In the genomic region with DNA sequence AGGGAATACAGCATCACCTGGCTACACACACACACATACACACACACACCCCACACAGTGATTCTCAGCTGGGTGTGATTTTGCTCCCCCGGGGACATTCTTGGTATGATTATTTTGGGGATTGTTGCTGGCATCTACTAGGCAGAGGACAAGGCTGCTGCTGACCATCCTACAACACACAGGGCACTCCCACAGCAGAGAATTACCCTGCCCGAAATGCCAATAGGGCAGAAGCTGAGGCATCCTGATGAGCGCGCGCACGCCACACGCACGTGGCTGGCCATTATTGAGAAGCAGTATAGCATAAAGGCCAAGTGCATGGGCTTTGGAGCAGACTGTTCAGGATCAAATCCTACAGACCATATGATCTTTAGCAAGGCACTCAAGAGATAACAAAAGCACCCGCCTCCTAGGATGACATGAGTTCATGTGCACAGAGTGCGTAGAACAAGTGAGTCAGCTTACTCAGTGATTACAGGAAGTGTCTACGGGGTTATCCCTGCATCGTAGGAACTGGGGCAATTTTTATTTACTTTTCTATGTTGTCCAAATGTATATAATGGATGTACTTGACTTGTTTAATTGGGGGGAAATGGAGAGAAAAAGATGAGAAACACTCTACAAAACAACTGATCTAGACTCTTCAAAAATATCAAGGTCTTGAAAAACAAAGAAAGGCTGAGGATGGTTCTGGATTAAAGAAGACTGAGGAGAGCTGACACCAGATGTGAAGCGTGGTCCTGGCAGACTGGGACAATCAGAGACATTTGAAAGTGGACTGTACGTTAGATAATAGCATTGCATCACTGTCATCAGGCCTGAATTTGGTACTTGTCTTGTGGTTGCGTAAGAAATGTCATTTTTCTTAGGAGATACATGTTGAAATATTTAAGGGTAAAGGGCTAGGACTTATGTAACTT, we compare ENCODE assay signal across 1 cellular context.
TF ChIP-seq lines count a peak whose summit lies in the region.

No MANE protein-coding gene starts in this region.

TF ChIP-seq in K562, 482 proteins besides CTCF, POLR2A, EP300 and RAD21 (continued from another document and continues in another):
- TF ChIP-seq, protein P1, sequence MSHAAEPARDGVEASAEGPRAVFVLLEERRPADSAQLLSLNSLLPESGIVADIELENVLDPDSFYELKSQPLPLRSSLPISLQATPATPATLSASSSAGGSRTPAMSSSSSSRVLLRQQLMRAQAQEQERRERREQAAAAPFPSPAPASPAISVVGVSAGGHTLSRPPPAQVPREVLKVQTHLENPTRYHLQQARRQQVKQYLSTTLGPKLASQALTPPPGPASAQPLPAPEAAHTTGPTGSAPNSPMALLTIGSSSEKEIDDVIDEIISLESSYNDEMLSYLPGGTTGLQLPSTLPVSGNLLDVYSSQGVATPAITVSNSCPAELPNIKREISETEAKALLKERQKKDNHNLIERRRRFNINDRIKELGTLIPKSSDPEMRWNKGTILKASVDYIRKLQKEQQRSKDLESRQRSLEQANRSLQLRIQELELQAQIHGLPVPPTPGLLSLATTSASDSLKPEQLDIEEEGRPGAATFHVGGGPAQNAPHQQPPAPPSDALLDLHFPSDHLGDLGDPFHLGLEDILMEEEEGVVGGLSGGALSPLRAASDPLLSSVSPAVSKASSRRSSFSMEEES (CRISPR knock-in tag; IDR thresholded peaks at IDR 0.05): no peak
- TF ChIP-seq MYNN (IDR thresholded peaks at IDR 0.05): 0 out of 2 replicates have a peak, but pooled peaks have one; percentile 63
- TF ChIP-seq MYNN (CRISPR knock-in tag; IDR thresholded peaks at IDR 0.05): no peak
- TF ChIP-seq HEY1 (CRISPR knock-in tag; IDR thresholded peaks at IDR 0.05; ENCODE audit: borderline replicate concordance): 0 out of 2 replicates have a peak, but pooled peaks have one; percentile 26
- no peak for TF ChIP-seq ZNF436 (CRISPR knock-in tag; IDR thresholded peaks at IDR 0.05)
- TF ChIP-seq IRF2 (CRISPR knock-in tag; IDR thresholded peaks at IDR 0.05): no peak
- TF ChIP-seq SMARCA4 (IDR thresholded peaks at IDR 0.05): peak; percentile 88
- TF ChIP-seq, protein P2, sequence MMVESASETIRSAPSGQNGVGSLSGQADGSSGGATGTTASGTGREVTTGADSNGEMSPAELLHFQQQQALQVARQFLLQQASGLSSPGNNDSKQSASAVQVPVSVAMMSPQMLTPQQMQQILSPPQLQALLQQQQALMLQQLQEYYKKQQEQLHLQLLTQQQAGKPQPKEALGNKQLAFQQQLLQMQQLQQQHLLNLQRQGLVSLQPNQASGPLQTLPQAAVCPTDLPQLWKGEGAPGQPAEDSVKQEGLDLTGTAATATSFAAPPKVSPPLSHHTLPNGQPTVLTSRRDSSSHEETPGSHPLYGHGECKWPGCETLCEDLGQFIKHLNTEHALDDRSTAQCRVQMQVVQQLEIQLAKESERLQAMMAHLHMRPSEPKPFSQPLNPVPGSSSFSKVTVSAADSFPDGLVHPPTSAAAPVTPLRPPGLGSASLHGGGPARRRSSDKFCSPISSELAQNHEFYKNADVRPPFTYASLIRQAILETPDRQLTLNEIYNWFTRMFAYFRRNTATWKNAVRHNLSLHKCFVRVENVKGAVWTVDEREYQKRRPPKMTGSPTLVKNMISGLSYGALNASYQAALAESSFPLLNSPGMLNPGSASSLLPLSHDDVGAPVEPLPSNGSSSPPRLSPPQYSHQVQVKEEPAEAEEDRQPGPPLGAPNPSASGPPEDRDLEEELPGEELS (CRISPR knock-in tag; IDR thresholded peaks at IDR 0.05; ENCODE audit: borderline replicate concordance): peak; percentile 36; the same call in 1 of the 2 replicates
- TF ChIP-seq DACH1 (IDR thresholded peaks at IDR 0.05; ENCODE audit: partially characterized antibody): peak; percentile 33
- TF ChIP-seq HNRNPLL (IDR thresholded peaks at IDR 0.05; ENCODE audit: low read depth, low read length, poor library complexity, severe bottlenecking): peak; percentile 77
- TF ChIP-seq ELF1 (tag; IDR thresholded peaks at IDR 0.05): peak; percentile 84
- TF ChIP-seq LCOR (CRISPR knock-in tag; IDR thresholded peaks at IDR 0.05): no peak
- TF ChIP-seq, protein P3, sequence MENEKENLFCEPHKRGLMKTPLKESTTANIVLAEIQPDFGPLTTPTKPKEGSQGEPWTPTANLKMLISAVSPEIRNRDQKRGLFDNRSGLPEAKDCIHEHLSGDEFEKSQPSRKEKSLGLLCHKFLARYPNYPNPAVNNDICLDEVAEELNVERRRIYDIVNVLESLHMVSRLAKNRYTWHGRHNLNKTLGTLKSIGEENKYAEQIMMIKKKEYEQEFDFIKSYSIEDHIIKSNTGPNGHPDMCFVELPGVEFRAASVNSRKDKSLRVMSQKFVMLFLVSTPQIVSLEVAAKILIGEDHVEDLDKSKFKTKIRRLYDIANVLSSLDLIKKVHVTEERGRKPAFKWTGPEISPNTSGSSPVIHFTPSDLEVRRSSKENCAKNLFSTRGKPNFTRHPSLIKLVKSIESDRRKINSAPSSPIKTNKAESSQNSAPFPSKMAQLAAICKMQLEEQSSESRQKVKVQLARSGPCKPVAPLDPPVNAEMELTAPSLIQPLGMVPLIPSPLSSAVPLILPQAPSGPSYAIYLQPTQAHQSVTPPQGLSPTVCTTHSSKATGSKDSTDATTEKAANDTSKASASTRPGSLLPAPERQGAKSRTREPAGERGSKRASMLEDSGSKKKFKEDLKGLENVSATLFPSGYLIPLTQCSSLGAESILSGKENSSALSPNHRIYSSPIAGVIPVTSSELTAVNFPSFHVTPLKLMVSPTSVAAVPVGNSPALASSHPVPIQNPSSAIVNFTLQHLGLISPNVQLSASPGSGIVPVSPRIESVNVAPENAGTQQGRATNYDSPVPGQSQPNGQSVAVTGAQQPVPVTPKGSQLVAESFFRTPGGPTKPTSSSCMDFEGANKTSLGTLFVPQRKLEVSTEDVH (IDR thresholded peaks at IDR 0.05; ENCODE audit: low read depth, partially characterized antibody): peak; percentile 56
- TF ChIP-seq CC2D1A (IDR thresholded peaks at IDR 0.05): no peak
- no peak for TF ChIP-seq ARHGAP35 (IDR thresholded peaks at IDR 0.05; ENCODE audit: partially characterized antibody)
- peak; percentile 88 for TF ChIP-seq CREM (IDR thresholded peaks at IDR 0.05; ENCODE audit: low read depth)
- TF ChIP-seq SIN3A (IDR thresholded peaks at IDR 0.05; ENCODE audit: borderline replicate concordance in 2 of 2, control insufficient read depth in 1 of 2, low read depth in 2 of 2, low read length in 2 of 2): peak in 1 of 2 experiments; percentile 21; a peak in 1 of 4 replicates
- TF ChIP-seq ZC3H11A (IDR thresholded peaks at IDR 0.05; ENCODE audit: low read depth, low read length): no peak
- TF ChIP-seq, protein P4, sequence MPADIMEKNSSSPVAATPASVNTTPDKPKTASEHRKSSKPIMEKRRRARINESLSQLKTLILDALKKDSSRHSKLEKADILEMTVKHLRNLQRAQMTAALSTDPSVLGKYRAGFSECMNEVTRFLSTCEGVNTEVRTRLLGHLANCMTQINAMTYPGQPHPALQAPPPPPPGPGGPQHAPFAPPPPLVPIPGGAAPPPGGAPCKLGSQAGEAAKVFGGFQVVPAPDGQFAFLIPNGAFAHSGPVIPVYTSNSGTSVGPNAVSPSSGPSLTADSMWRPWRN (IDR thresholded peaks at IDR 0.05; ENCODE audit: low read depth): peak; percentile 73
- TF ChIP-seq KDM1A (IDR thresholded peaks at IDR 0.05): peak; percentile 93 to 94
- TF ChIP-seq YY1 (IDR thresholded peaks at IDR 0.05; ENCODE audit: borderline replicate concordance in 1 of 3, control insufficient read depth in 1 of 3, extremely low read depth in 1 of 3, insufficient read depth in 3 of 3, insufficient read length in 1 of 3, insufficient replicate concordance in 2 of 3, low read depth in 1 of 3, low read length in 2 of 3): peak in 2 of 3 experiments; percentile 18 to 56
- peak; percentile 90 for TF ChIP-seq EP400 (IDR thresholded peaks at IDR 0.05)
- TF ChIP-seq, protein P5, sequence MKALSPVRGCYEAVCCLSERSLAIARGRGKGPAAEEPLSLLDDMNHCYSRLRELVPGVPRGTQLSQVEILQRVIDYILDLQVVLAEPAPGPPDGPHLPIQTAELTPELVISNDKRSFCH (CRISPR knock-in tag; IDR thresholded peaks at IDR 0.05): no peak
- TF ChIP-seq, protein P5 (tag; IDR thresholded peaks at IDR 0.05): 0 out of 2 replicates have a peak, but pooled peaks have one; percentile 13
- peak; percentile 54; the same call in 1 of the 2 replicates for TF ChIP-seq STAT5A (IDR thresholded peaks at IDR 0.05; ENCODE audit: borderline replicate concordance, low read length)
- no peak for TF ChIP-seq ZNF785 (CRISPR knock-in tag; IDR thresholded peaks at IDR 0.05)
- TF ChIP-seq MAFG (tag; conservative IDR thresholded peaks at IDR 0.05): peak; percentile 61
- TF ChIP-seq, protein P6, sequence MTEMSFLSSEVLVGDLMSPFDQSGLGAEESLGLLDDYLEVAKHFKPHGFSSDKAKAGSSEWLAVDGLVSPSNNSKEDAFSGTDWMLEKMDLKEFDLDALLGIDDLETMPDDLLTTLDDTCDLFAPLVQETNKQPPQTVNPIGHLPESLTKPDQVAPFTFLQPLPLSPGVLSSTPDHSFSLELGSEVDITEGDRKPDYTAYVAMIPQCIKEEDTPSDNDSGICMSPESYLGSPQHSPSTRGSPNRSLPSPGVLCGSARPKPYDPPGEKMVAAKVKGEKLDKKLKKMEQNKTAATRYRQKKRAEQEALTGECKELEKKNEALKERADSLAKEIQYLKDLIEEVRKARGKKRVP (CRISPR knock-in tag; IDR thresholded peaks at IDR 0.05): 0 out of 2 replicates have a peak, but pooled peaks have one; percentile 42
- TF ChIP-seq, protein P7, sequence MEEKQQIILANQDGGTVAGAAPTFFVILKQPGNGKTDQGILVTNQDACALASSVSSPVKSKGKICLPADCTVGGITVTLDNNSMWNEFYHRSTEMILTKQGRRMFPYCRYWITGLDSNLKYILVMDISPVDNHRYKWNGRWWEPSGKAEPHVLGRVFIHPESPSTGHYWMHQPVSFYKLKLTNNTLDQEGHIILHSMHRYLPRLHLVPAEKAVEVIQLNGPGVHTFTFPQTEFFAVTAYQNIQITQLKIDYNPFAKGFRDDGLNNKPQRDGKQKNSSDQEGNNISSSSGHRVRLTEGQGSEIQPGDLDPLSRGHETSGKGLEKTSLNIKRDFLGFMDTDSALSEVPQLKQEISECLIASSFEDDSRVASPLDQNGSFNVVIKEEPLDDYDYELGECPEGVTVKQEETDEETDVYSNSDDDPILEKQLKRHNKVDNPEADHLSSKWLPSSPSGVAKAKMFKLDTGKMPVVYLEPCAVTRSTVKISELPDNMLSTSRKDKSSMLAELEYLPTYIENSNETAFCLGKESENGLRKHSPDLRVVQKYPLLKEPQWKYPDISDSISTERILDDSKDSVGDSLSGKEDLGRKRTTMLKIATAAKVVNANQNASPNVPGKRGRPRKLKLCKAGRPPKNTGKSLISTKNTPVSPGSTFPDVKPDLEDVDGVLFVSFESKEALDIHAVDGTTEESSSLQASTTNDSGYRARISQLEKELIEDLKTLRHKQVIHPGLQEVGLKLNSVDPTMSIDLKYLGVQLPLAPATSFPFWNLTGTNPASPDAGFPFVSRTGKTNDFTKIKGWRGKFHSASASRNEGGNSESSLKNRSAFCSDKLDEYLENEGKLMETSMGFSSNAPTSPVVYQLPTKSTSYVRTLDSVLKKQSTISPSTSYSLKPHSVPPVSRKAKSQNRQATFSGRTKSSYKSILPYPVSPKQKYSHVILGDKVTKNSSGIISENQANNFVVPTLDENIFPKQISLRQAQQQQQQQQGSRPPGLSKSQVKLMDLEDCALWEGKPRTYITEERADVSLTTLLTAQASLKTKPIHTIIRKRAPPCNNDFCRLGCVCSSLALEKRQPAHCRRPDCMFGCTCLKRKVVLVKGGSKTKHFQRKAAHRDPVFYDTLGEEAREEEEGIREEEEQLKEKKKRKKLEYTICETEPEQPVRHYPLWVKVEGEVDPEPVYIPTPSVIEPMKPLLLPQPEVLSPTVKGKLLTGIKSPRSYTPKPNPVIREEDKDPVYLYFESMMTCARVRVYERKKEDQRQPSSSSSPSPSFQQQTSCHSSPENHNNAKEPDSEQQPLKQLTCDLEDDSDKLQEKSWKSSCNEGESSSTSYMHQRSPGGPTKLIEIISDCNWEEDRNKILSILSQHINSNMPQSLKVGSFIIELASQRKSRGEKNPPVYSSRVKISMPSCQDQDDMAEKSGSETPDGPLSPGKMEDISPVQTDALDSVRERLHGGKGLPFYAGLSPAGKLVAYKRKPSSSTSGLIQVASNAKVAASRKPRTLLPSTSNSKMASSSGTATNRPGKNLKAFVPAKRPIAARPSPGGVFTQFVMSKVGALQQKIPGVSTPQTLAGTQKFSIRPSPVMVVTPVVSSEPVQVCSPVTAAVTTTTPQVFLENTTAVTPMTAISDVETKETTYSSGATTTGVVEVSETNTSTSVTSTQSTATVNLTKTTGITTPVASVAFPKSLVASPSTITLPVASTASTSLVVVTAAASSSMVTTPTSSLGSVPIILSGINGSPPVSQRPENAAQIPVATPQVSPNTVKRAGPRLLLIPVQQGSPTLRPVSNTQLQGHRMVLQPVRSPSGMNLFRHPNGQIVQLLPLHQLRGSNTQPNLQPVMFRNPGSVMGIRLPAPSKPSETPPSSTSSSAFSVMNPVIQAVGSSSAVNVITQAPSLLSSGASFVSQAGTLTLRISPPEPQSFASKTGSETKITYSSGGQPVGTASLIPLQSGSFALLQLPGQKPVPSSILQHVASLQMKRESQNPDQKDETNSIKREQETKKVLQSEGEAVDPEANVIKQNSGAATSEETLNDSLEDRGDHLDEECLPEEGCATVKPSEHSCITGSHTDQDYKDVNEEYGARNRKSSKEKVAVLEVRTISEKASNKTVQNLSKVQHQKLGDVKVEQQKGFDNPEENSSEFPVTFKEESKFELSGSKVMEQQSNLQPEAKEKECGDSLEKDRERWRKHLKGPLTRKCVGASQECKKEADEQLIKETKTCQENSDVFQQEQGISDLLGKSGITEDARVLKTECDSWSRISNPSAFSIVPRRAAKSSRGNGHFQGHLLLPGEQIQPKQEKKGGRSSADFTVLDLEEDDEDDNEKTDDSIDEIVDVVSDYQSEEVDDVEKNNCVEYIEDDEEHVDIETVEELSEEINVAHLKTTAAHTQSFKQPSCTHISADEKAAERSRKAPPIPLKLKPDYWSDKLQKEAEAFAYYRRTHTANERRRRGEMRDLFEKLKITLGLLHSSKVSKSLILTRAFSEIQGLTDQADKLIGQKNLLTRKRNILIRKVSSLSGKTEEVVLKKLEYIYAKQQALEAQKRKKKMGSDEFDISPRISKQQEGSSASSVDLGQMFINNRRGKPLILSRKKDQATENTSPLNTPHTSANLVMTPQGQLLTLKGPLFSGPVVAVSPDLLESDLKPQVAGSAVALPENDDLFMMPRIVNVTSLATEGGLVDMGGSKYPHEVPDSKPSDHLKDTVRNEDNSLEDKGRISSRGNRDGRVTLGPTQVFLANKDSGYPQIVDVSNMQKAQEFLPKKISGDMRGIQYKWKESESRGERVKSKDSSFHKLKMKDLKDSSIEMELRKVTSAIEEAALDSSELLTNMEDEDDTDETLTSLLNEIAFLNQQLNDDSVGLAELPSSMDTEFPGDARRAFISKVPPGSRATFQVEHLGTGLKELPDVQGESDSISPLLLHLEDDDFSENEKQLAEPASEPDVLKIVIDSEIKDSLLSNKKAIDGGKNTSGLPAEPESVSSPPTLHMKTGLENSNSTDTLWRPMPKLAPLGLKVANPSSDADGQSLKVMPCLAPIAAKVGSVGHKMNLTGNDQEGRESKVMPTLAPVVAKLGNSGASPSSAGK (IDR thresholded peaks at IDR 0.05): peak; percentile 98
- no peak for TF ChIP-seq RBM39 (optimal IDR thresholded peaks at IDR 0.05; ENCODE audit: low read depth, low read length)
- no peak for TF ChIP-seq NFXL1 (CRISPR knock-in tag; IDR thresholded peaks at IDR 0.05)
